ENCODE assay signal across 34 cellular contexts in the genomic region with DNA sequence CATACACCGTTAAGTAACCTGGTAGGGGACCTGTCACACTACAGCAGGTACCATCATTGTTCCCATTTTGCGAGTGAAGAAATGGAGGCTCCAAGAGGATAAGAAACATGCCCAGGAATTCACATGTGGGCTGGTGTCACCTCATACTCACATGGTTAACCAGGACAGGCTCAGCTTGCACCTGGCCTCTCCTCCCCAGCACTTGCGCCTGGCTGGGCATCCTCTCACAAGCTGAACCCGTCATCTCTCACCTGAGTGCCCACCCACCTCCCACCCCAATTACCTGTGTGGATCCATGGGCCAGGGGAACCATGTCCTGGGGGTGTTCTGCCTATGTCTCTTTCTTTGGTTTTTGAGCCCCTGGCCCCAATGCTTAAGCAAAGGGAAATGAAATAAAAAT. TPM values are rescaled to one million over a fixed set of nuclear protein-coding genes. Genes with fewer than 3 reads are reported as not detected.
"Had no signal": no experiment of that assay in that cellular context is flagged by ENCODE, and none has a peak within 500 bp of the region (broad histone marks: within the 10 kb centered on the region; RNA-seq: fewer than 3 reads in every experiment).

No MANE protein-coding gene starts in this region.

- H3K4me3 Mint-ChIP-seq: central memory CD8-positive, alpha-beta T cell; dendritic cell treated with granulocyte-macrophage colony-stimulating factor and Interleukin-4, amounts not matched to agents 40 ng/mL and 50 ng/mL, for 4 days; endodermal cell; natural killer cell; stimulated activated effector memory CD8-positive, alpha-beta T cell treated with anti-CD3 and anti-CD28 coated beads, Interleukin-12 subunit alpha, Interleukin-12 subunit beta, amount 100 ng/mL, for 72 hours; type B pancreatic cell had no signal

- H3K4me1 Mint-ChIP-seq: endodermal cell; natural killer cell; stimulated activated effector memory CD8-positive, alpha-beta T cell treated with anti-CD3 and anti-CD28 coated beads, Interleukin-12 subunit alpha, Interleukin-12 subunit beta, amount 100 ng/mL, for 72 hours had no signal

- DNase-seq: colonic mucosa; effector CD8-positive, alpha-beta T cell; endodermal cell; foreskin melanocyte; glutamatergic neuron; heart right ventricle; hippocampal formation; left colon; natural killer cell; sigmoid colon; stimulated activated CD4-positive, alpha-beta T cell treated with anti-CD3 and anti-CD28 coated beads, Interleukin-2, amount 100 ng/mL, for 24 hours; stimulated activated CD4-positive, alpha-beta T cell treated with anti-CD3 and anti-CD28 coated beads, Interleukin-4, amount 100 ng/mL, for 24 hours; stimulated activated naive CD8-positive, alpha-beta T cell treated with anti-CD3 and anti-CD28 coated beads, Interleukin-15, Interleukin-2, amounts not matched to agents 100 U/mL and 50 U/mL, for 24 hours; substantia nigra; testis; tibial artery; uterus had no signal

- H3K4me1 ChIP-seq: colonic mucosa, parathyroid adenoma, prostate gland, sigmoid colon, testis, uterus had no signal

- H3K36me3 ChIP-seq: colonic mucosa, prostate gland, uterus had no signal

- H3K4me3 ChIP-seq: colonic mucosa, esophagus muscularis mucosa, heart right ventricle, prostate gland, right atrium auricular region, sigmoid colon, testis, tibial artery, uterus had no signal

- H3K9me3 ChIP-seq: colonic mucosa, neutrophil, prostate gland, testis, uterus had no signal

- H3K27ac Mint-ChIP-seq: endodermal cell; natural killer cell; stimulated activated effector memory CD8-positive, alpha-beta T cell treated with anti-CD3 and anti-CD28 coated beads, Interleukin-12 subunit alpha, Interleukin-12 subunit beta, amount 100 ng/mL, for 72 hours; type B pancreatic cell had no signal

- H3K36me3 Mint-ChIP-seq: natural killer cell had no signal

- H3K27me3 ChIP-seq: colonic mucosa, esophagus muscularis mucosa, heart right ventricle, right atrium auricular region, sigmoid colon, testis, tibial artery, uterus had no signal

- H3K27me3 Mint-ChIP-seq: type B pancreatic cell had no signal

- H3K27ac ChIP-seq: colonic mucosa, epithelial cell of prostate, esophagus muscularis mucosa, heart right ventricle, neutrophil, parathyroid adenoma, prostate gland, right atrium auricular region, sigmoid colon, testis, tibial artery, uterus had no signal

RNA-seq across cellular contexts. Expression of gene SFTA2, which starts 1.5 kb away (rescaled TPM):
- total RNA-seq: chondrocyte, endodermal cell, heart right ventricle, left colon, liver, mononuclear cell, natural killer cell, osteoblast, prostate gland, right atrium auricular region, sigmoid colon, skeletal muscle tissue, testis had no signal
- polyA plus RNA-seq: heart right ventricle, neural cell had no signal

RNA-seq across cellular contexts. Expression of gene MUCL3, which starts 10.3 kb away (rescaled TPM):
- total RNA-seq: esophagus muscularis mucosa, kidney epithelial cell, left colon, mononuclear cell, natural killer cell, osteoblast, prostate gland, right atrium auricular region, sigmoid colon, skeletal muscle tissue had no signal
- polyA plus RNA-seq: heart right ventricle, liver, neural cell had no signal
